ENCODE assay signal across 13 cellular contexts in the genomic region with DNA sequence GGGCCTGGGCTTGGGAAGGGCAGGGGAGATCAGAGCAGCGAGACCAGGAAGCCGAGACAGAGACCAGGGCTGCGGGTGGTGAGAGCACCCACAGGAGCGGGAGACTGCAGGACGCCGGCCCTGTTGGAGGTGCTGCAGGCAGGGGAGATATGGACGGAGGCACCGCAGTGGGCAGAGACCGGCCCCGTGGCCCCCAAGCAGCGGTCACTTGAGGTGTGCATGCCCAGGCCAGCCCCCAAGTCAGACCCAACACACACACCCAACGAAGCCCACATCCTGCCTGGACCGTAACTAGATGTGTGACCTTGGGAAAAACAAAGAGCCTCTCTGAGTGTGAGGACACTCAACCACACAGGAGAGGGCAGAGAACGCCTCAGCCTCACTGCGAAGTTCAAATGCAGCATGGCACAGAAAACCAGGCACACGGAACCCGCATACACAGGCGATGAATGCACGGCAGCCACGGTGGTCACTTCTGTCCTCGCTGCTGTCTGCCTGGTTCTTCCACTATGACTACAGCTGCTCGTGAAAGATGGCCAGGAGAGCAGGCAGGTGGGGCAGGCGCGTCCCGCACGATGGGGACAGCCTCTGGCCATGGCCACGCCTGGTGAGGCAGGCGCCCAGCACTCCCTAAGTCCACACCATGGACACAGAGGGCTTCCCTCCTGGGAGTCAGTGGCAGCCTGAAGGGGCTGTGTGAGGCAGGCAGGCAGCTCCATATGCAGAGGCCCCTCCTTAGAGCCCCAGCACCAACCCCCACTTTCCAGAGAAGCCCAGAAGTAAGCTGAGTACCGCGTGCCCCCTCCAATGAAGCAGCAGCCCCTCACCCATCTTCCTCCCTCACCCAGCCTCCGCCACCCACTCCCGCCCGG.
A peak's percentile ranks its signal among the peaks of the same experiment; 100 is the strongest.
DNase-seq lines count a peak whose midpoint lies in the region; ATAC-seq and TF ChIP-seq lines count a peak whose summit lies in the region.
"Had no signal": no experiment of that assay in that cellular context is flagged by ENCODE, and none has a peak within 500 bp of the region (broad histone marks: within the 10 kb centered on the region; RNA-seq: fewer than 3 reads in every experiment).

No MANE protein-coding gene starts in this region.

- intact Hi-C loops in dendritic cell treated with granulocyte-macrophage colony-stimulating factor and Interleukin-4, amounts not matched to agents 40 ng/mL and 50 ng/mL, for 4 days (cut with micrococcal nuclease) = no loop called here
- intact Hi-C loops in mucosa of descending colon (cut with DNase I, micrococcal nuclease) (no loop called here), upper lobe of right lung (cut with DNase I) (no loop called here)

- no peak overlapping the region for H3K27ac ChIP-seq in upper lobe of right lung

- TF ChIP-seq CTCF in mucosa of descending colon (IDR thresholded peaks at IDR 0.05) = no peak
- no peak for TF ChIP-seq CTCF in upper lobe of right lung (IDR thresholded peaks at IDR 0.05)

- peak; percentile 8 for DNase-seq in activated naive CD4-positive, alpha-beta T cell treated with anti-CD3 and anti-CD28 coated beads, Interleukin-2, amount 50 U/mL, for 16 hours
- DNase-seq in activated naive CD4-positive, alpha-beta T cell (lab: John Stamatoyannopoulos, UW) = no peak
- DNase-seq in mucosa of descending colon (peak in 2 of 3 donors; percentile 23 to 43), upper lobe of right lung (peak; percentile 56), NAMALWA (ENCODE audit: low spot score) (no peak), NCI-H1436 (lab: John Stamatoyannopoulos, UW) (no peak)
- DNase-seq in stimulated activated CD4-positive, alpha-beta T cell treated with anti-CD3 and anti-CD28 coated beads, Interleukin-15, amount 100 ng/mL, for 24 hours = no peak
- DNase-seq: DMS53, NCI-H1417, NCI-H510A, T-helper 9 cell had no signal

- H3K9me3 ChIP-seq in mucosa of descending colon (no peaks in the 10 kb centered on the region), upper lobe of right lung (no peaks in the 10 kb centered on the region)

- H3K4me3 ChIP-seq in mucosa of descending colon = no peak overlapping the region
- H3K4me3 ChIP-seq in upper lobe of right lung = no peak overlapping the region

- no peak for ATAC-seq in mucosa of descending colon
- no peak for ATAC-seq in upper lobe of right lung

- no peaks in the 10 kb centered on the region for H3K9me3 Mint-ChIP-seq in dendritic cell treated with granulocyte-macrophage colony-stimulating factor and Interleukin-4, amounts not matched to agents 40 ng/mL and 50 ng/mL, for 4 days

- H3K27me3 ChIP-seq in upper lobe of right lung = no peaks in the 10 kb centered on the region

- H3K27me3 Mint-ChIP-seq in dendritic cell treated with granulocyte-macrophage colony-stimulating factor and Interleukin-4, amounts not matched to agents 40 ng/mL and 50 ng/mL, for 4 days = no peaks in the 10 kb centered on the region
- H3K27me3 Mint-ChIP-seq: activated naive CD8-positive, alpha-beta T cell had no signal

- H3K4me1 ChIP-seq in mucosa of descending colon (ENCODE audit: low read depth) = no peaks in the 10 kb centered on the region
- peaks cover 13% of the 10 kb centered on the region for H3K4me1 ChIP-seq in upper lobe of right lung

- peak overlapping the region; percentile 74 for H3K4me3 Mint-ChIP-seq in dendritic cell treated with granulocyte-macrophage colony-stimulating factor and Interleukin-4, amounts not matched to agents 40 ng/mL and 50 ng/mL, for 4 days
- H3K4me3 Mint-ChIP-seq: activated naive CD8-positive, alpha-beta T cell had no signal

- H3K36me3 Mint-ChIP-seq in dendritic cell treated with granulocyte-macrophage colony-stimulating factor and Interleukin-4, amounts not matched to agents 40 ng/mL and 50 ng/mL, for 4 days (ENCODE audit: low read depth) = peaks cover 37% of the 10 kb centered on the region

- peaks cover 67% of the 10 kb centered on the region for H3K4me1 Mint-ChIP-seq in dendritic cell treated with granulocyte-macrophage colony-stimulating factor and Interleukin-4, amounts not matched to agents 40 ng/mL and 50 ng/mL, for 4 days (ENCODE audit: low read depth)

- no peaks in the 10 kb centered on the region for H3K36me3 ChIP-seq in mucosa of descending colon (ENCODE audit: low read depth)
- no peaks in the 10 kb centered on the region for H3K36me3 ChIP-seq in upper lobe of right lung

- H3K27ac Mint-ChIP-seq in dendritic cell treated with granulocyte-macrophage colony-stimulating factor and Interleukin-4, amounts not matched to agents 40 ng/mL and 50 ng/mL, for 4 days = peak overlapping the region; percentile 100

Comparison
In these comparisons a context has a peak if more than half of its experiments do, and no peak if none do; other contexts are left out.
1. DNase-seq: peak in activated naive CD4-positive, alpha-beta T cell treated with anti-CD3 and anti-CD28 coated beads, Interleukin-2, amount 50 U/mL, for 16 hours (single experiment), mucosa of descending colon (2 of 3) and upper lobe of right lung (single experiment); none in activated naive CD4-positive, alpha-beta T cell (0 of 4), NAMALWA (single experiment), stimulated activated CD4-positive, alpha-beta T cell treated with anti-CD3 and anti-CD28 coated beads, Interleukin-15, amount 100 ng/mL, for 24 hours (single experiment) and NCI-H1436 (single experiment).